In genomic region chr5:172683696-172684464, GRCh38 we compare ENCODE assay signal across 10 cellular contexts. TPM values are rescaled to one million over a fixed set of nuclear protein-coding genes. Genes with fewer than 3 reads are reported as not detected.
DNase-seq lines count a peak whose midpoint lies in the region; ATAC-seq and FAIRE-seq lines count a peak whose summit lies in the region.
"Had no signal": no experiment of that assay in that cellular context is flagged by ENCODE, and none has a peak within 500 bp of the region (broad histone marks: within the 10 kb centered on the region; RNA-seq: fewer than 3 reads in every experiment).

No MANE protein-coding gene starts in this region.

- peak overlapping the region; percentile 31 for H3K4me3 Mint-ChIP-seq in activated T-helper 2 cell treated with anti-CD3 and anti-CD28 coated beads, Interferon-gamma antibody, Interleukin-2, Interleukin-4, amounts not matched to agents 10 μg/mL and 5 μg/mL and 100 μg/mL, durations not matched to agents 14 hours and 24 hours and 36 hours (ENCODE audit: low read depth)

- intact Hi-C loops in activated T-helper 2 cell treated with anti-CD3 and anti-CD28 coated beads, Interferon-gamma antibody, Interleukin-2, Interleukin-4, amounts not matched to agents 10 μg/mL and 5 μg/mL and 100 μg/mL, durations not matched to agents 14 hours and 24 hours and 36 hours (cut with micrococcal nuclease), result no loop called here

- H3K4me1 Mint-ChIP-seq in activated T-helper 2 cell treated with anti-CD3 and anti-CD28 coated beads, Interferon-gamma antibody, Interleukin-2, Interleukin-4, amounts not matched to agents 10 μg/mL and 5 μg/mL and 100 μg/mL, durations not matched to agents 14 hours and 24 hours and 36 hours (ENCODE audit: low read depth), result peaks cover 7% of the 10 kb centered on the region

- no peaks in the 10 kb centered on the region for H3K36me3 Mint-ChIP-seq in activated T-helper 2 cell treated with anti-CD3 and anti-CD28 coated beads, Interferon-gamma antibody, Interleukin-2, Interleukin-4, amounts not matched to agents 10 μg/mL and 5 μg/mL and 100 μg/mL, durations not matched to agents 14 hours and 24 hours and 36 hours (ENCODE audit: low read depth)

- FAIRE-seq in GM19239 (lab: Jason Lieb, UNC), result no peak

- H3K27ac Mint-ChIP-seq in activated T-helper 2 cell treated with anti-CD3 and anti-CD28 coated beads, Interferon-gamma antibody, Interleukin-2, Interleukin-4, amounts not matched to agents 10 μg/mL and 5 μg/mL and 100 μg/mL, durations not matched to agents 14 hours and 24 hours and 36 hours, result no peak overlapping the region

- peak; percentile 52 to 66 (median 61) for DNase-seq in T-helper 1 cell
- peak; percentile 18 for DNase-seq in activated T-helper 2 cell treated with anti-CD3 and anti-CD28 coated beads, Interferon-gamma antibody, Interleukin-2, Interleukin-4, amounts not matched to agents 10 μg/mL and 5 μg/mL and 100 μg/mL, durations not matched to agents 14 hours and 24 hours and 36 hours (ENCODE audit: low spot score)
- peak; percentile 87 for DNase-seq in left kidney (ENCODE audit: low read depth, low spot score)
- DNase-seq in stimulated activated CD8-positive, alpha-beta memory T cell treated with anti-CD3 and anti-CD28 coated beads, Interleukin-15, amount 100 ng/mL, for 24 hours (ENCODE audit: low read depth), result peak; percentile 20
- DNase-seq in GM19239 (ENCODE audit: insufficient read length, low spot score), result no peak
- DNase-seq in kidney glomerular epithelial cell (lab: John Stamatoyannopoulos, UW), result no peak
- DNase-seq: body of pancreas, NCI-H524 treated with DMSO at 0.1 percent for 48 hours had no signal

- H3K27me3 Mint-ChIP-seq in activated T-helper 2 cell treated with anti-CD3 and anti-CD28 coated beads, Interferon-gamma antibody, Interleukin-2, Interleukin-4, amounts not matched to agents 10 μg/mL and 5 μg/mL and 100 μg/mL, durations not matched to agents 14 hours and 24 hours and 36 hours (ENCODE audit: low read depth), result peaks cover 28% of the 10 kb centered on the region

- no peak for ATAC-seq in GM21723 (IDR thresholded peaks at IDR 0.05; ENCODE audit: unreplicated experiment)
- ATAC-seq in GM18907 (IDR thresholded peaks at IDR 0.05; ENCODE audit: unreplicated experiment), result no peak
- ATAC-seq: body of pancreas had no signal

- H3K9me3 Mint-ChIP-seq in activated T-helper 2 cell treated with anti-CD3 and anti-CD28 coated beads, Interferon-gamma antibody, Interleukin-2, Interleukin-4, amounts not matched to agents 10 μg/mL and 5 μg/mL and 100 μg/mL, durations not matched to agents 14 hours and 24 hours and 36 hours, result no peaks in the 10 kb centered on the region

RNA-seq across cellular contexts. Expression of gene NEURL1B, which starts 42.8 kb away (rescaled TPM):
- 0.37 TPM in 2 replicates for total RNA-seq in activated T-helper 2 cell treated with anti-CD3 and anti-CD28 coated beads, Interferon-gamma antibody, Interleukin-2, Interleukin-4, amounts not matched to agents 10 μg/mL and 5 μg/mL and 100 μg/mL, durations not matched to agents 14 hours and 24 hours and 36 hours

Comparison
In these comparisons a context has a peak if more than half of its experiments do, and no peak if none do; other contexts are left out.
1. DNase-seq: peak in T-helper 1 cell (5 of 5), activated T-helper 2 cell treated with anti-CD3 and anti-CD28 coated beads, Interferon-gamma antibody, Interleukin-2, Interleukin-4, amounts not matched to agents 10 μg/mL and 5 μg/mL and 100 μg/mL, durations not matched to agents 14 hours and 24 hours and 36 hours (single experiment), left kidney (single experiment) and stimulated activated CD8-positive, alpha-beta memory T cell treated with anti-CD3 and anti-CD28 coated beads, Interleukin-15, amount 100 ng/mL, for 24 hours (single experiment); none in GM19239 (single experiment) and kidney glomerular epithelial cell (single experiment).